ENCODE assay signal across 1 cellular context in the genomic region with DNA sequence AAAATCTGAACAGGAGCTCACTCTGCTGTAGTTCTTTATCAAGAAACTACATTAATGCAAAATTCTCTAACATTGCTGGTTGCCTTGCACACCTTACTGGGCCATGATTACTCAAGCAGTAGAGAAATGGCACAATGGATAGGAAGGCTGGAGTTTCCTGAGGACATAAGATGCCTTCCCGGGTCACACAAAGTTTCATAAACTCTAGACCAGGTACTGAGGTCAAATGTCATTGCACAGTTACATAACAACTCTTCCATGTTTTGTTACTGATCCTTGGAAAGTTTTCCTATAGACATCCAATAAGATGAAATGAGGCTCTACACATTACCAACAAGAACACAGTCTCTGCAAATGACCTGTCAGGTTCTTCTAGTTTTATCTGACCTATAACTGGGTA.
TF ChIP-seq lines count a peak whose summit lies in the region.

No MANE protein-coding gene starts in this region.

TF ChIP-seq in GM12878, 131 proteins besides CTCF, POLR2A, EP300 and RAD21 (continued from another document):
- no peak for TF ChIP-seq REST (IDR thresholded peaks at IDR 0.05; ENCODE audit: low read depth, low read length)
- TF ChIP-seq ZNF24 (IDR thresholded peaks at IDR 0.05), result no peak
- TF ChIP-seq, protein P1, sequence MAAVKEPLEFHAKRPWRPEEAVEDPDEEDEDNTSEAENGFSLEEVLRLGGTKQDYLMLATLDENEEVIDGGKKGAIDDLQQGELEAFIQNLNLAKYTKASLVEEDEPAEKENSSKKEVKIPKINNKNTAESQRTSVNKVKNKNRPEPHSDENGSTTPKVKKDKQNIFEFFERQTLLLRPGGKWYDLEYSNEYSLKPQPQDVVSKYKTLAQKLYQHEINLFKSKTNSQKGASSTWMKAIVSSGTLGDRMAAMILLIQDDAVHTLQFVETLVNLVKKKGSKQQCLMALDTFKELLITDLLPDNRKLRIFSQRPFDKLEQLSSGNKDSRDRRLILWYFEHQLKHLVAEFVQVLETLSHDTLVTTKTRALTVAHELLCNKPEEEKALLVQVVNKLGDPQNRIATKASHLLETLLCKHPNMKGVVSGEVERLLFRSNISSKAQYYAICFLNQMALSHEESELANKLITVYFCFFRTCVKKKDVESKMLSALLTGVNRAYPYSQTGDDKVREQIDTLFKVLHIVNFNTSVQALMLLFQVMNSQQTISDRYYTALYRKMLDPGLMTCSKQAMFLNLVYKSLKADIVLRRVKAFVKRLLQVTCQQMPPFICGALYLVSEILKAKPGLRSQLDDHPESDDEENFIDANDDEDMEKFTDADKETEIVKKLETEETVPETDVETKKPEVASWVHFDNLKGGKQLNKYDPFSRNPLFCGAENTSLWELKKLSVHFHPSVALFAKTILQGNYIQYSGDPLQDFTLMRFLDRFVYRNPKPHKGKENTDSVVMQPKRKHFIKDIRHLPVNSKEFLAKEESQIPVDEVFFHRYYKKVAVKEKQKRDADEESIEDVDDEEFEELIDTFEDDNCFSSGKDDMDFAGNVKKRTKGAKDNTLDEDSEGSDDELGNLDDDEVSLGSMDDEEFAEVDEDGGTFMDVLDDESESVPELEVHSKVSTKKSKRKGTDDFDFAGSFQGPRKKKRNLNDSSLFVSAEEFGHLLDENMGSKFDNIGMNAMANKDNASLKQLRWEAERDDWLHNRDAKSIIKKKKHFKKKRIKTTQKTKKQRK (IDR thresholded peaks at IDR 0.05; ENCODE audit: low read depth, low read length), result no peak
- TF ChIP-seq NFXL1 (IDR thresholded peaks at IDR 0.05; ENCODE audit: borderline replicate concordance), result no peak
